Comparison of ENCODE assay signal across 9 cellular contexts in the genomic region with DNA sequence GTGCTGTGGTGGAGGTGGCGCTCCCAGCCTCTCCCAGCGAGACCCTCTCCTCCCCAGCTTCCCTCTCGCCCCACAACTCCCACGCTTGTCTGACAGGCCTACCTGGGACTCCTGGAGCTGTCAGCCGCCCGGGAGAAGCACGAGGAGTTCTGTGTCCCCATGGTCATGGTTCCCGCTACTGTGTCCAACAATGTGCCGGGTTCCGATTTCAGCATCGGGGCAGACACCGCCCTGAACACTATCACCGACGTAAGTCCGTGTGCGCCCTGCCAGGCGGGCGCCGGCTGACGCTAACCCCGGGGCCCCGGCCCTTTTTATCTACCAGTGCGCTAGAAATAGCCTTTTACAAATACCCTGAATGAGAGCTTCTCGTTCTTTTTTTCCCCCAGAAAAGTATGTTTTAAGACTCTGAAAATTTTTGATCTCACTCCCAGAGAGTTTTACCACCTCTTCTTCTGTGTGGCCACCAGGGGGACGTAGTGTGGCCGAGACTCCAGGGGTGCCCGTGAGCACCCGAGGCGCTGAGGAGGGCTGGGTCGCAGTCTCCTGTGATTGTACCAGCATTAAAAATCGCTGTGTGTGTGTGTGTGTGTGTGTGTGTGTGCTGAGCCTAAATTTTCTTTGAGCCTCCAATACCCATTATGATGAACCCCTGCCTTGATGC. TPM values are rescaled to one million over a fixed set of nuclear protein-coding genes. Genes with fewer than 3 reads are reported as not detected.
DNase-seq lines count a peak whose midpoint lies in the region; ATAC-seq and TF ChIP-seq lines count a peak whose summit lies in the region.
"Had no signal": no experiment of that assay in that cellular context is flagged by ENCODE, and none has a peak within 500 bp of the region (broad histone marks: within the 10 kb centered on the region; RNA-seq: fewer than 3 reads in every experiment).

No MANE protein-coding gene starts in this region.

- H3K27me3 ChIP-seq in esophagus squamous epithelium (no peaks in the 10 kb centered on the region), sigmoid colon (no peaks in the 10 kb centered on the region)

- CTCF ChIA-PET in OCI-LY7 (lab: Charles Lee; ENCODE audit: unreplicated experiment) = no interaction called here

- no peak for ATAC-seq in GM18870 (IDR thresholded peaks at IDR 0.05; ENCODE audit: unreplicated experiment)
- ATAC-seq: natural killer cell had no signal

- TF ChIP-seq CTCF in OCI-LY7 (conservative IDR thresholded peaks at IDR 0.05; ENCODE audit: low read length) (peak; percentile 68), esophagus squamous epithelium (IDR thresholded peaks at IDR 0.05) (peak in 4 of 6 experiments; percentile 16 to 41 (median 35)), sigmoid colon (IDR thresholded peaks at IDR 0.05) (peak in 3 of 4 experiments; percentile 10 to 39 (median 27))

- BruUV-seq in OCI-LY7 (replicated peaks; lab: Mats Ljungman, UMichigan) = no TSS peak

- 67 to 88% methylated on average over 13 to 26 of the region's 31 CpGs for WGBS in esophagus squamous epithelium, 2 donors
- WGBS in sigmoid colon, 2 donors = 89 to 91% methylated on average over 31 of the region's 31 CpGs

- H3K27ac ChIP-seq in OCI-LY7 (ENCODE audit: low read depth, low read length, poor library complexity, severe bottlenecking) (no peak overlapping the region), esophagus squamous epithelium (peak overlapping the region in 1 of 4 donors; percentile 25), sigmoid colon (no peak overlapping the region)

- no peak overlapping the region for H3K4me2 ChIP-seq in OCI-LY7 (ENCODE audit: low read length)

- H3K4me3 ChIP-seq in OCI-LY7 (ENCODE audit: low read depth, low read length, poor library complexity, severe bottlenecking) = no peak overlapping the region
- no peak overlapping the region for H3K4me3 ChIP-seq in esophagus squamous epithelium
- H3K4me3 ChIP-seq in sigmoid colon = no peak overlapping the region

- H3K4me1 ChIP-seq in OCI-LY7 (ENCODE audit: insufficient read depth, low read length, poor library complexity, severe bottlenecking) = no peaks in the 10 kb centered on the region
- peaks cover 0 to 13% (median 0%) of the 10 kb centered on the region in 3 donors for H3K4me1 ChIP-seq in esophagus squamous epithelium
- no peaks in the 10 kb centered on the region for H3K4me1 ChIP-seq in sigmoid colon

- intact Hi-C loops in OCI-LY7 (cut with micrococcal nuclease; ENCODE audit: unreplicated experiment) = no loop called here
- intact Hi-C loops in esophagus squamous epithelium (cut with DNase I) = no loop called here
- intact Hi-C loops in sigmoid colon (cut with DNase I) = no loop called here

- TF ChIP-seq EP300 in sigmoid colon (IDR thresholded peaks at IDR 0.05) = no peak

- no peak for TF ChIP-seq POLR2A in esophagus squamous epithelium (IDR thresholded peaks at IDR 0.05)
- TF ChIP-seq POLR2A in sigmoid colon (IDR thresholded peaks at IDR 0.05) = no peak

- H4K20me1 ChIP-seq in OCI-LY7 (ENCODE audit: insufficient read depth, low read length) = no peaks in the 10 kb centered on the region

- peak; percentile 13 for DNase-seq in NCI-H2029 (lab: John Stamatoyannopoulos, UW)
- no peak for DNase-seq in NCI-H2029 treated with DMSO at 0.1 percent for 48 hours (lab: John Stamatoyannopoulos, UW)
- DNase-seq in OCI-LY7 (ENCODE audit: low spot score) = peak; percentile 10
- DNase-seq in esophagus squamous epithelium (lab: John Stamatoyannopoulos, UW) = no peak
- no peak for DNase-seq in sigmoid colon
- DNase-seq in NCI-H510A (lab: John Stamatoyannopoulos, UW) = no peak
- no peak for DNase-seq in NCI-H1417 treated with DMSO at 0.1 percent for 48 hours (lab: John Stamatoyannopoulos, UW)
- DNase-seq: natural killer cell had no signal

- no peak overlapping the region for H2AFZ ChIP-seq in OCI-LY7 (ENCODE audit: low read length)

- H3K9me3 ChIP-seq in OCI-LY7 (ENCODE audit: low read length) (no peaks in the 10 kb centered on the region), esophagus squamous epithelium (no peaks in the 10 kb centered on the region), sigmoid colon (no peaks in the 10 kb centered on the region)

- no peaks in the 10 kb centered on the region for H3K79me2 ChIP-seq in OCI-LY7 (ENCODE audit: insufficient read depth, low read depth, low read length)

- H3K36me3 ChIP-seq in OCI-LY7 (ENCODE audit: insufficient read depth, low read length) (peaks cover 93% of the 10 kb centered on the region), esophagus squamous epithelium (peaks cover 7 to 93% (median 19%) of the 10 kb centered on the region in 3 donors), sigmoid colon (peaks cover 0 to 70% (median 18%) of the 10 kb centered on the region in 4 donors)

- POLR2A ChIA-PET in OCI-LY7 (lab: Charles Lee) = no interaction called here

- no peaks in the 10 kb centered on the region for H3K9me2 ChIP-seq in OCI-LY7 (ENCODE audit: insufficient read depth, low read length)

RNA-seq across cellular contexts. Expression of gene PFKP, which starts 52.6 kb away (rescaled TPM):
- total RNA-seq in OCI-LY7 (2014; rRNA removed; shearing (Covaris generic)) = 82.2 and 85.4 TPM in 2 replicates
- 116 and 154 TPM in 2 replicates for total RNA-seq in OCI-LY7 (2022)
- total RNA-seq in esophagus squamous epithelium = 10 to 100 TPM; 69.7 to 94.0 (median 86.4) TPM
- 10 to 100 TPM; 27.5 to 94.7 (median 58.4) TPM for total RNA-seq in sigmoid colon
- 100 to 1,000 TPM in 1 of 3 donors, 10 to 100 TPM in 2; 26.4 to 105 (median 40.2) TPM for polyA plus RNA-seq in sigmoid colon

RNA-seq across cellular contexts. Expression of gene PITRM1, which starts 52.7 kb away (rescaled TPM):
- total RNA-seq in OCI-LY7 (2014; rRNA removed; shearing (Covaris generic)) = 34.6 and 44.3 TPM in 2 replicates
- total RNA-seq in OCI-LY7 (2022) (37.1 and 40.3 TPM in 2 replicates), esophagus squamous epithelium (10 to 100 TPM; 59.2 to 72.5 (median 65.9) TPM), sigmoid colon (10 to 100 TPM; 48.5 to 70.3 (median 57.3) TPM)
- polyA plus RNA-seq in sigmoid colon = 10 to 100 TPM; 16.6 to 40.6 (median 23.4) TPM

Comparison
In these comparisons a context has a peak if more than half of its experiments do, and no peak if none do; other contexts are left out.
1. DNase-seq: peak in NCI-H2029 (single experiment) and OCI-LY7 (single experiment); none in NCI-H2029 treated with DMSO at 0.1 percent for 48 hours (single experiment), esophagus squamous epithelium (single experiment), sigmoid colon (single experiment), NCI-H510A (single experiment) and NCI-H1417 treated with DMSO at 0.1 percent for 48 hours (single experiment).
2. Peak in every context shown above with its lines, with median percentiles within 50 percentile points of each other: CTCF ChIP-seq.